In the genomic region with DNA sequence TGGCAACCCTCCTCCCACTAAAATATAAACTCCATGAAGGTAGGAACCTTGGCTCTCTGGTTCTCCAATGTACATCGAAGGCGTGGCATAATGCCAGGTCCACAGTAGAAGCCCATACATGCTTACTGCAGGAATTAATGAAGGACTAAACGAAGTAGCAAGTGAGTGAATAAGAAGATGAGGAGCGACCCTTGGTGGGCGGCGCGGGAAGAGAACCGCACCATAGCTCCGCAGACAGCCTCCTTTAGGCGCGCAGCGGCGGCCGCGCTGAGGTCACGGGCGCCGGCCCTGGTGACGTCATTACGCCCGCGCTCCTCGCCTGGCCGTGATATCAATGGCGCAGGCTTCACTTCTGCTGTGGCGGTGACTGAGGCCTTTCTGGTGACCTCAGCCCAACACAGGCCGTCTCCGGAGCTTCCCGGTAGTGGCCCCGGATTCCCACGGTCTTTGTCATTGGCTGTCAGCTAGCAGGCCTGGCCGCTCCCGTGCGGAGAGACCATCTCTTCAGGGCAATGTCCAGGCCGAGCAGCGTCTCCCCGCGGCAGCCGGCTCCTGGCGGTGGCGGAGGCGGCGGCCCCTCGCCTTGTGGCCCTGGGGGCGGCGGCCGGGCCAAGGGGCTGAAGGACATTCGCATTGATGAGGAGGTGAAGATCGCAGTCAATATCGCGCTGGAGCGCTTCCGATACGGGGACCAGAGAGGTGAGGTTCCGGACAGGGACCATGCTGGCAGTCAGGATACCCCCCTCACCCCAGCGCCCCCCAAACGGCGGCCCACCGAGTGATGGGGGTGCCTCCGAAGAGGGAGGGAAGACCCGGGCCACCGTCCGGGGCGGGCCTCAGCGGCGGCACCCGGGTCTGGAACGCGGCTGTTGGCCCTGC, we compare ENCODE assay signal across 8 cellular contexts.
A peak's percentile ranks its signal among the peaks of the same experiment; 100 is the strongest.
DNase-seq lines count a peak whose midpoint lies in the region; ATAC-seq lines count a peak whose summit lies in the region.

A gene (plus strand): TSS at position 311 of the 879 bp plus-strand sequence. CDS start 202 bp downstream, at position 513.

- DNase-seq in AG08396 (ENCODE audit: low spot score) (peak; percentile 85), NCI-H2227 treated with DMSO at 0.1 percent for 48 hours (lab: John Stamatoyannopoulos, UW) (peak; percentile 80), iris pigment epithelial cell (ENCODE audit: low read depth) (peak; percentile 84)
- DNase-seq in activated CD4-positive, CD25-positive, alpha-beta regulatory T cell (lab: John Stamatoyannopoulos, UW): peak; percentile 69 to 80 (median 74)
- peak; percentile 84 for DNase-seq in central memory CD4-positive, alpha-beta T cell
- DNase-seq in stimulated activated CD4-positive, alpha-beta T cell treated with anti-CD3 and anti-CD28 coated beads, Interleukin-12 subunit alpha, Interleukin-12 subunit beta, amount 100 ng/mL, for 48 hours (ENCODE audit: low read depth in 2 of 3, low spot score in 1 of 3): peak; percentile 81 to 83 (median 82)

- peak; percentile 97 for ATAC-seq in GM18873 (IDR thresholded peaks at IDR 0.05; ENCODE audit: low FRiP score, unreplicated experiment)
- ATAC-seq in HG03139 (IDR thresholded peaks at IDR 0.05; ENCODE audit: unreplicated experiment): peak; percentile 99

Comparison
In these comparisons a context has a peak if more than half of its experiments do, and no peak if none do; other contexts are left out.
1. Peak in every context shown above with its lines: DNase-seq and ATAC-seq.